Comparison of ENCODE assay signal across 8 cellular contexts in the genomic region with DNA sequence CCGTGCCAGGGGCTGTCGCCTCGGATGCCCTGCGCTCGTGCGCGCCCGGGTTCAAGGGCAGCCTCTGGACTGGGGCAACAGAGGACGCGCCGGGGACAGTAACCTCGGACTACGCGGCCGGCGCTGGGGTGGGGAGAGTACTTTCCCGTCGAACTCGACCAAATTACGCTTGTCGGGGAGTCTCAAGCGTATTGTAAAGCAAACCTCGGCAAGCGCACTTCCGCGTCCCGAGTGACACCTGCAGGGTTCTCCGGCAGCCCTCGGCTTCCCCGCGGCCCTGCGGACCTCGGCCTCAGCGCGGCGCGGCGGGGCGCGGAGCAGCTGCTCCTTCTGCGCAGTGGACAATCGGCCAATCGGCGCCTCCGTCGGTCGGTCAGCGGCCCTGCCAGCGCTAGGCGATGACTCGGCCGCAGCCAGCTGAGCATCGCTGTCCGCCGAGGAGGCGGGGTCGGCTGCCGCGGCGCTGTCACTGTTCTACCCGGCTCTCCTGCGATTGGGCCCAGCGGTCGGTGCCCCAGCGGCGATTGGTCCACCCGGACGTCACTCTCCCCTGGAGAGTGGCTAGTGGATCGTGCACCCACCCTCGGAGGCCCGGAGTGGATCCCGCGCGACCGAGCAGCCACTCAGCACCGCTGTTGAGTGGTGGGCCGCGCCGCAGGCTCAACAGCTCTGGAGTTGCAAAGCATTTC. TPM values are rescaled to one million over a fixed set of nuclear protein-coding genes. Genes with fewer than 3 reads are reported as not detected.
DNase-seq lines count a peak whose midpoint lies in the region; ATAC-seq and TF ChIP-seq lines count a peak whose summit lies in the region.

A gene with protein sequence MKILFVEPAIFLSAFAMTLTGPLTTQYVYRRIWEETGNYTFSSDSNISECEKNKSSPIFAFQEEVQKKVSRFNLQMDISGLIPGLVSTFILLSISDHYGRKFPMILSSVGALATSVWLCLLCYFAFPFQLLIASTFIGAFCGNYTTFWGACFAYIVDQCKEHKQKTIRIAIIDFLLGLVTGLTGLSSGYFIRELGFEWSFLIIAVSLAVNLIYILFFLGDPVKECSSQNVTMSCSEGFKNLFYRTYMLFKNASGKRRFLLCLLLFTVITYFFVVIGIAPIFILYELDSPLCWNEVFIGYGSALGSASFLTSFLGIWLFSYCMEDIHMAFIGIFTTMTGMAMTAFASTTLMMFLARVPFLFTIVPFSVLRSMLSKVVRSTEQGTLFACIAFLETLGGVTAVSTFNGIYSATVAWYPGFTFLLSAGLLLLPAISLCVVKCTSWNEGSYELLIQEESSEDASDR (minus strand): TSS at position 433 of the 689 bp plus-strand sequence. CDS start 972 bp downstream, outside the sequence.

- H3K36me3 ChIP-seq in kidney epithelial cell (ENCODE audit: control insufficient read depth, insufficient read depth, low read length), result no peaks in the 10 kb centered on the region

- H3K27me3 Mint-ChIP-seq in chondrocyte (ENCODE audit: low read depth), result no peaks in the 10 kb centered on the region

- H3K4me1 Mint-ChIP-seq in chondrocyte (ENCODE audit: low read depth), result peaks cover 44% of the 10 kb centered on the region

- DNase-seq in AG08395 (ENCODE audit: low spot score) (peak; percentile 98), NCI-H446 treated with DMSO at 0.1 percent for 48 hours (lab: John Stamatoyannopoulos, UW) (peak; percentile 58), chondrocyte (ENCODE audit: low spot score) (peak; percentile 100), kidney epithelial cell (ENCODE audit: low read depth) (peak; percentile 86)
- peak; percentile 97 to 98 for DNase-seq in activated CD4-positive, alpha-beta T cell treated with anti-CD3 and anti-CD28 coated beads for 24 hours (ENCODE audit: low read depth in 2 of 2)
- DNase-seq in stimulated activated CD4-positive, alpha-beta T cell treated with anti-CD3 and anti-CD28 coated beads, Interleukin-1b, Interleukin-23, amount 100 ng/mL, for 1 hour (ENCODE audit: low read depth in 2 of 2), result peak; percentile 94 to 95

- H3K4me3 Mint-ChIP-seq in chondrocyte (ENCODE audit: unreplicated experiment), result peak within 1 kb of the TSS; percentile 88

- H3K36me3 Mint-ChIP-seq in chondrocyte (ENCODE audit: low read depth), result no peaks in the 10 kb centered on the region

- H3K27ac Mint-ChIP-seq in chondrocyte (ENCODE audit: unreplicated experiment), result peak within 1 kb of the TSS; percentile 99

- H3K9me3 Mint-ChIP-seq in chondrocyte (ENCODE audit: low read depth), result no peaks in the 10 kb centered on the region

- peak; percentile 97 for ATAC-seq in GM18873 (IDR thresholded peaks at IDR 0.05; ENCODE audit: low FRiP score, unreplicated experiment)
- peak; percentile 99 for ATAC-seq in HG03135 (IDR thresholded peaks at IDR 0.05; ENCODE audit: unreplicated experiment)

- TF ChIP-seq CTCF in chondrocyte (IDR thresholded peaks at IDR 0.05), result peak; percentile 49
- no peak for TF ChIP-seq CTCF in kidney epithelial cell (IDR thresholded peaks at IDR 0.05; ENCODE audit: insufficient read depth, low read length, poor library complexity, severe bottlenecking)

- H3K4me3 ChIP-seq in kidney epithelial cell (ENCODE audit: low read depth, low read length), result peak within 1 kb of the TSS; percentile 73

- no peaks in the 10 kb centered on the region for H3K27me3 ChIP-seq in kidney epithelial cell (ENCODE audit: control insufficient read depth, insufficient read depth, low read length)

RNA-seq across cellular contexts. Expression of the gene that starts here (rescaled TPM):
- total RNA-seq in chondrocyte (14.0 to 32.5 TPM (median 14.7 TPM) in 3 replicates), kidney epithelial cell (3.4 and 3.5 TPM in 2 replicates)

Comparison
In these comparisons a context has a peak if more than half of its experiments do, and no peak if none do; other contexts are left out.
1. Peak in every context shown above with its lines: DNase-seq, ATAC-seq and H3K4me3 ChIP-seq.